Comparison of ENCODE assay signal across 8 cellular contexts in the genomic region with DNA sequence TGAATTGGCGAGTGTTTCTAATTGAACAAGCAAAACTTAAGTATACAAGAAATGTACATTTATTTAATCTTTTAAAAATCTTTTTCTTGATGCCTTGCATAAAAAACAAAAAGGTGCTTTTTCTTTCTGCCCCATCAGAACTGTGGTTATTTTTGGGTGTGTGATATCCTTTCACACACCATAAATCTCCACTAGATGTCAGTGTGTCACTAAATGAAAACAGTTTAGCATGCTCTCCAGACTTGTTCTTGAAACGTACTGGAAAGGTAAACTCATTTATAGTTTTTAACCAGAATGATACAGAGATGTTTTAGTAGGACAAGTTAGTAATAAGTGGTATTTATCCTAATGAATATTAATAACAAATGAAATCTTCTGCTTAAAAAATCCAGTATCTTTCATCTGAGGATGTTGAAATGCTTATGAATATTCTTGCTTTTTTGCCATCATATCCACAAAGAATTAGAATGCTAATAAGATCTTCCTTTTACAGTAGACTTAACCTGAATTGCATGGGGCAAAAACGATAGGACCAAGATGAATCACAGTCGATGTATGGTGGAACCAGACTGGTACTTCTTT.
DNase-seq lines count a peak whose midpoint lies in the region; TF ChIP-seq lines count a peak whose summit lies in the region.

No MANE protein-coding gene starts in this region.

- H3K79me2 ChIP-seq in fibroblast of lung (ENCODE audit: control insufficient read depth, insufficient read depth, low read length) (no peaks in the 10 kb centered on the region), osteoblast (ENCODE audit: insufficient read depth, low read length) (peaks cover 7% of the 10 kb centered on the region)

- H3K4me1 ChIP-seq in fibroblast of lung (ENCODE audit: control insufficient read depth, extremely low read depth, insufficient read depth, low read length), result peaks cover 5% of the 10 kb centered on the region
- peaks cover 24% of the 10 kb centered on the region for H3K4me1 ChIP-seq in osteoblast (ENCODE audit: insufficient read depth, low read length)

- no peak for DNase-seq in AG09319 (ENCODE audit: extremely low read depth, low read depth)
- DNase-seq in GM06990 (ENCODE audit: extremely low read depth, insufficient read length), result peak; percentile 31
- DNase-seq in HCEC 1CT, result peak; percentile 54
- peak; percentile 45 for DNase-seq in LoVo (ENCODE audit: low spot score)
- DNase-seq in SKM-1 treated with dmso at 0.1 percent for 144 hours (lab: John Stamatoyannopoulos, UW; ENCODE audit: unreplicated experiment), result peak; percentile 59
- peak; percentile 51 to 66 for DNase-seq in fibroblast of lung (ENCODE audit: low read depth in 2 of 2)
- DNase-seq in osteoblast (ENCODE audit: insufficient read length, low spot score, missing footprints), result peak; percentile 37
- DNase-seq in activated CD8-positive, alpha-beta memory T cell treated with anti-CD3 and anti-CD28 coated beads, Interleukin-2, amount 50 U/mL, for 48 hours, result no peak

- TF ChIP-seq CTCF in AG09319 (IDR thresholded peaks at IDR 0.05; ENCODE audit: low read depth, low read length), result peak; percentile 59
- peak; percentile 63 for TF ChIP-seq CTCF in GM06990 (IDR thresholded peaks at IDR 0.05; ENCODE audit: insufficient read depth, low read length, poor library complexity, severe bottlenecking)
- TF ChIP-seq CTCF in fibroblast of lung (conservative IDR thresholded peaks at IDR 0.05 in 1 of 2, IDR thresholded peaks at IDR 0.05 in 1 of 2; ENCODE audit: low read depth in 1 of 2, low read length in 2 of 2), result peak; percentile 59 to 60
- peak; percentile 71 for TF ChIP-seq CTCF in osteoblast (IDR thresholded peaks at IDR 0.05; ENCODE audit: extremely low read depth, low read depth, low read length)

- no peak overlapping the region for H3K27ac ChIP-seq in fibroblast of lung (ENCODE audit: insufficient read depth, low read length)
- H3K27ac ChIP-seq in osteoblast (ENCODE audit: low read depth, low read length), result no peak overlapping the region

- H3K9ac ChIP-seq in fibroblast of lung (ENCODE audit: insufficient read depth, low read length), result no peak overlapping the region

- H3K27me3 ChIP-seq in GM06990 (replicated peaks; ENCODE audit: control insufficient read depth, insufficient read depth, low read length) (no peaks in the 10 kb centered on the region), fibroblast of lung (ENCODE audit: control insufficient read depth, insufficient read depth, low read length) (no peaks in the 10 kb centered on the region), osteoblast (ENCODE audit: insufficient read depth, low read length) (no peaks in the 10 kb centered on the region)

- no peak overlapping the region for H2AFZ ChIP-seq in fibroblast of lung (ENCODE audit: low read length)
- H2AFZ ChIP-seq in osteoblast (ENCODE audit: low read length), result no peak overlapping the region

- H4K20me1 ChIP-seq in fibroblast of lung (ENCODE audit: control insufficient read depth, extremely low read depth, insufficient read depth, low read length), result no peaks in the 10 kb centered on the region
- H4K20me1 ChIP-seq in osteoblast (ENCODE audit: insufficient read depth, low read length), result peaks cover 6% of the 10 kb centered on the region

- H3K9me3 ChIP-seq in fibroblast of lung (ENCODE audit: control insufficient read depth, insufficient read depth, low read depth, low read length) (no peaks in the 10 kb centered on the region), osteoblast (ENCODE audit: low read depth, low read length) (no peaks in the 10 kb centered on the region)

- H3K4me3 ChIP-seq in GM06990 (replicated peaks; ENCODE audit: low read depth, low read length), result no peak overlapping the region
- no peak overlapping the region for H3K4me3 ChIP-seq in fibroblast of lung (replicated peaks in 1 of 4; ENCODE audit: control extremely low read depth in 1 of 4, insufficient read depth in 1 of 4, low read depth in 3 of 4, low read length in 4 of 4)
- no peak overlapping the region for H3K4me3 ChIP-seq in osteoblast (ENCODE audit: insufficient read depth, low read length)

- H3K36me3 ChIP-seq in GM06990 (ENCODE audit: control insufficient read depth, insufficient read depth, low read length), result no peaks in the 10 kb centered on the region
- no peaks in the 10 kb centered on the region for H3K36me3 ChIP-seq in fibroblast of lung (ENCODE audit: control insufficient read depth, insufficient read depth, low read length)
- no peaks in the 10 kb centered on the region for H3K36me3 ChIP-seq in osteoblast (ENCODE audit: insufficient read depth, low read length)

- H3K4me2 ChIP-seq in fibroblast of lung (ENCODE audit: extremely low read depth, insufficient read depth, low read length) (no peak overlapping the region), osteoblast (ENCODE audit: insufficient read depth, low read length) (no peak overlapping the region)

Comparison
In these comparisons a context has a peak if more than half of its experiments do, and no peak if none do; other contexts are left out.
1. DNase-seq: peak in GM06990 (single experiment), HCEC 1CT (single experiment), LoVo (single experiment), SKM-1 treated with dmso at 0.1 percent for 144 hours (single experiment), fibroblast of lung (2 of 2) and osteoblast (single experiment); none in AG09319 (single experiment) and activated CD8-positive, alpha-beta memory T cell treated with anti-CD3 and anti-CD28 coated beads, Interleukin-2, amount 50 U/mL, for 48 hours (single experiment).
2. Peak in every context shown above with its lines, with median percentiles within 50 percentile points of each other: CTCF ChIP-seq.